ENCODE assay signal across 1 cellular context in genomic region chr2:85753525-85754312, GRCh38.
TF ChIP-seq lines count a peak whose summit lies in the region.

A gene with protein sequence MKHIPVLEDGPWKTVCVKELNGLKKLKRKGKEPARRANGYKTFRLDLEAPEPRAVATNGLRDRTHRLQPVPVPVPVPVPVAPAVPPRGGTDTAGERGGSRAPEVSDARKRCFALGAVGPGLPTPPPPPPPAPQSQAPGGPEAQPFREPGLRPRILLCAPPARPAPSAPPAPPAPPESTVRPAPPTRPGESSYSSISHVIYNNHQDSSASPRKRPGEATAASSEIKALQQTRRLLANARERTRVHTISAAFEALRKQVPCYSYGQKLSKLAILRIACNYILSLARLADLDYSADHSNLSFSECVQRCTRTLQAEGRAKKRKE (plus strand): TSS chr2:85753991. CDS start chr2:85754190, 199 bp downstream.

TF ChIP-seq in liver, 16 proteins besides CTCF, POLR2A, EP300 and RAD21 (continued from another document):
- TF ChIP-seq ZBTB33 (IDR thresholded peaks at IDR 0.05) (no peak), EGR1 (IDR thresholded peaks at IDR 0.05; ENCODE audit: low read depth in 2 of 2) (no peak), RXRA (IDR thresholded peaks at IDR 0.05) (no peak), HNF4G (IDR thresholded peaks at IDR 0.05) (no peak), JUND (IDR thresholded peaks at IDR 0.05) (no peak), HNF4A (conservative IDR thresholded peaks at IDR 0.05) (peak in 1 of 2 donors; percentile 7), FOXA1 (IDR thresholded peaks at IDR 0.05) (no peak)
- TF ChIP-seq, protein P1, sequence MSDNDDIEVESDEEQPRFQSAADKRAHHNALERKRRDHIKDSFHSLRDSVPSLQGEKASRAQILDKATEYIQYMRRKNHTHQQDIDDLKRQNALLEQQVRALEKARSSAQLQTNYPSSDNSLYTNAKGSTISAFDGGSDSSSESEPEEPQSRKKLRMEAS (IDR thresholded peaks at IDR 0.05) = no peak
